ENCODE assay signal across 16 cellular contexts in genomic region chr1:145827966-145828365, GRCh38. TPM values are rescaled to one million over a fixed set of nuclear protein-coding genes. Genes with fewer than 3 reads are reported as not detected.
DNase-seq lines count a peak whose midpoint lies in the region; ATAC-seq and TF ChIP-seq lines count a peak whose summit lies in the region.
"Had no signal": no experiment of that assay in that cellular context is flagged by ENCODE, and none has a peak within 500 bp of the region (broad histone marks: within the 10 kb centered on the region; RNA-seq: fewer than 3 reads in every experiment).

No MANE protein-coding gene starts in this region.

- H3K27ac Mint-ChIP-seq in natural killer cell treated with Interleukin-12 subunit alpha and Interleukin-12 subunit beta and Interleukin-15 and Interleukin-18, amount 100 ng/mL, for 72 hours, result peak overlapping the region; percentile 33 to 97
- no peak overlapping the region for H3K27ac Mint-ChIP-seq in natural killer cell
- H3K27ac Mint-ChIP-seq in activated T-helper 17 cell treated with anti-CD3 and anti-CD28 coated beads, Interleukin-2, amount 50 U/mL, for 72 hours, result peak overlapping the region; percentile 91
- H3K27ac Mint-ChIP-seq: activated CD4-positive, alpha-beta T cell treated with anti-CD3 and anti-CD28 coated beads, Interleukin-2, amount 10 ng/mL, durations not matched to agents 7 days and 5 days; nephron had no signal

- no peak overlapping the region for H3K4me3 ChIP-seq in brain microvascular endothelial cell (ENCODE audit: low read depth, low read length)
- H3K4me3 ChIP-seq: left ventricle myocardium inferior, Peyer's patch had no signal

- H3K9me3 Mint-ChIP-seq in natural killer cell treated with Interleukin-12 subunit alpha and Interleukin-12 subunit beta and Interleukin-15 and Interleukin-18, amount 100 ng/mL, for 72 hours, result no peaks in the 10 kb centered on the region
- no peaks in the 10 kb centered on the region for H3K9me3 Mint-ChIP-seq in natural killer cell
- no peaks in the 10 kb centered on the region for H3K9me3 Mint-ChIP-seq in activated T-helper 17 cell treated with anti-CD3 and anti-CD28 coated beads, Interleukin-2, amount 50 U/mL, for 72 hours
- H3K9me3 Mint-ChIP-seq: activated CD4-positive, alpha-beta T cell treated with anti-CD3 and anti-CD28 coated beads, Interleukin-2, amount 10 ng/mL, durations not matched to agents 7 days and 5 days; nephron had no signal

- peaks cover 49% of the 10 kb centered on the region for H3K36me3 Mint-ChIP-seq in natural killer cell treated with Interleukin-12 subunit alpha and Interleukin-12 subunit beta and Interleukin-15 and Interleukin-18, amount 100 ng/mL, for 72 hours
- peaks cover 36% of the 10 kb centered on the region for H3K36me3 Mint-ChIP-seq in natural killer cell
- H3K36me3 Mint-ChIP-seq in activated T-helper 17 cell treated with anti-CD3 and anti-CD28 coated beads, Interleukin-2, amount 50 U/mL, for 72 hours (ENCODE audit: low read depth), result peaks cover 74% of the 10 kb centered on the region

- intact Hi-C loops in natural killer cell (cut with micrococcal nuclease), result no loop called here

- H3K36me3 ChIP-seq in brain microvascular endothelial cell (replicated peaks), result peaks cover 55% of the 10 kb centered on the region

- no peak for TF ChIP-seq CTCF in natural killer cell (IDR thresholded peaks at IDR 0.05)
- no peak for TF ChIP-seq CTCF in brain microvascular endothelial cell (IDR thresholded peaks at IDR 0.05; ENCODE audit: low read depth, low read length, missing control alignments)

- H3K27ac ChIP-seq in brain microvascular endothelial cell, result no peak overlapping the region
- H3K27ac ChIP-seq: left ventricle myocardium inferior, Peyer's patch had no signal

- in situ Hi-C loops in brain microvascular endothelial cell (cut with HindIII; ENCODE audit: low pct_ligation_motif_present, low sequenced_read_pairs), result no loop called here

- H3K27me3 Mint-ChIP-seq in natural killer cell treated with Interleukin-12 subunit alpha and Interleukin-12 subunit beta and Interleukin-15 and Interleukin-18, amount 100 ng/mL, for 72 hours, result no peaks in the 10 kb centered on the region
- H3K27me3 Mint-ChIP-seq in natural killer cell (ENCODE audit: low read depth in 2 of 2), result no peaks in the 10 kb centered on the region
- no peaks in the 10 kb centered on the region for H3K27me3 Mint-ChIP-seq in activated T-helper 17 cell treated with anti-CD3 and anti-CD28 coated beads, Interleukin-2, amount 50 U/mL, for 72 hours
- H3K27me3 Mint-ChIP-seq: activated CD4-positive, alpha-beta T cell treated with anti-CD3 and anti-CD28 coated beads, Interleukin-2, amount 10 ng/mL, durations not matched to agents 7 days and 5 days had no signal

- no peak overlapping the region for H3K4me3 Mint-ChIP-seq in natural killer cell treated with Interleukin-12 subunit alpha and Interleukin-12 subunit beta and Interleukin-15 and Interleukin-18, amount 100 ng/mL, for 72 hours
- no peak overlapping the region for H3K4me3 Mint-ChIP-seq in natural killer cell
- peak overlapping the region; percentile 61 for H3K4me3 Mint-ChIP-seq in activated T-helper 17 cell treated with anti-CD3 and anti-CD28 coated beads, Interleukin-2, amount 50 U/mL, for 72 hours
- H3K4me3 Mint-ChIP-seq: activated CD4-positive, alpha-beta T cell treated with anti-CD3 and anti-CD28 coated beads, Interleukin-2, amount 10 ng/mL, durations not matched to agents 7 days and 5 days; nephron had no signal

- peaks cover 33 to 38% of the 10 kb centered on the region in 2 donors for H3K4me1 Mint-ChIP-seq in natural killer cell treated with Interleukin-12 subunit alpha and Interleukin-12 subunit beta and Interleukin-15 and Interleukin-18, amount 100 ng/mL, for 72 hours (ENCODE audit: low read depth in 2 of 2)
- H3K4me1 Mint-ChIP-seq in natural killer cell, result peaks cover 22 to 33% of the 10 kb centered on the region in 2 donors
- peaks cover 27% of the 10 kb centered on the region for H3K4me1 Mint-ChIP-seq in activated T-helper 17 cell treated with anti-CD3 and anti-CD28 coated beads, Interleukin-2, amount 50 U/mL, for 72 hours

- ATAC-seq in natural killer cell treated with Interleukin-12 subunit alpha and Interleukin-12 subunit beta and Interleukin-15 and Interleukin-18, amount 100 ng/mL, for 72 hours, result no peak
- ATAC-seq in natural killer cell, result no peak
- ATAC-seq in activated T-helper 17 cell treated with anti-CD3 and anti-CD28 coated beads, Interleukin-2, amount 50 U/mL, for 72 hours (replicated peaks), result peak; percentile 10
- no peak for ATAC-seq in GM18511 (IDR thresholded peaks at IDR 0.05; ENCODE audit: unreplicated experiment)
- ATAC-seq: right cardiac atrium had no signal

- DNase-seq in natural killer cell treated with Interleukin-12 subunit alpha and Interleukin-12 subunit beta and Interleukin-15 and Interleukin-18, amount 100 ng/mL, for 72 hours (ENCODE audit: low spot score), result no peak
- DNase-seq in natural killer cell (no peak), brain microvascular endothelial cell (no peak)
- no peak for DNase-seq in activated CD4-positive, CD25-positive, alpha-beta regulatory T cell treated with anti-CD3 and anti-CD28 coated beads, Interleukin-2, amount 50 U/mL, for 72 hours
- DNase-seq: activated CD4-positive, alpha-beta T cell treated with anti-CD3 and anti-CD28 coated beads, Interleukin-2, amount 10 ng/mL, durations not matched to agents 7 days and 5 days; AML-193; DMS79 treated with DMSO at 0.1 percent for 48 hours; hypothalamus; left ventricle myocardium inferior; NCI-H1694; NCI-H510A treated with DMSO at 0.1 percent for 48 hours; Peyer's patch; right cardiac atrium had no signal

- no peaks in the 10 kb centered on the region for H3K27me3 ChIP-seq in brain microvascular endothelial cell (replicated peaks)
- H3K27me3 ChIP-seq: Peyer's patch had no signal

RNA-seq across cellular contexts. Expression of gene POLR3C, which starts 4.0 kb away (rescaled TPM):
- 10 to 100 TPM; 51.4 to 87.4 TPM for total RNA-seq in natural killer cell treated with Interleukin-12 subunit alpha and Interleukin-12 subunit beta and Interleukin-15 and Interleukin-18, amount 100 ng/mL, for 72 hours
- 10 to 100 TPM; 26.4 to 37.2 (median 27.5) TPM for total RNA-seq in natural killer cell
- 10 to 100 TPM; 20.4 to 22.2 TPM for total RNA-seq in activated T-helper 17 cell treated with anti-CD3 and anti-CD28 coated beads, Interleukin-2, amount 50 U/mL, for 72 hours

RNA-seq across cellular contexts. Expression of gene RNF115, which starts 4.1 kb away (rescaled TPM):
- total RNA-seq in natural killer cell treated with Interleukin-12 subunit alpha and Interleukin-12 subunit beta and Interleukin-15 and Interleukin-18, amount 100 ng/mL, for 72 hours, result 10 to 100 TPM; 22.9 to 36.0 TPM
- total RNA-seq in natural killer cell, result 10 to 100 TPM; 26.7 to 31.8 (median 30.8) TPM
- 1 to 10 TPM; 7.9 to 9.3 TPM for total RNA-seq in activated T-helper 17 cell treated with anti-CD3 and anti-CD28 coated beads, Interleukin-2, amount 50 U/mL, for 72 hours

RNA-seq across cellular contexts. Expression of gene NUDT17, which starts 17.5 kb away (rescaled TPM):
- 1 to 10 TPM; 4.8 to 5.6 TPM for total RNA-seq in natural killer cell treated with Interleukin-12 subunit alpha and Interleukin-12 subunit beta and Interleukin-15 and Interleukin-18, amount 100 ng/mL, for 72 hours
- total RNA-seq in natural killer cell, result 1 to 10 TPM; 3.3 to 4.9 (median 3.4) TPM
- 1 to 10 TPM; 2.3 to 2.7 TPM for total RNA-seq in activated T-helper 17 cell treated with anti-CD3 and anti-CD28 coated beads, Interleukin-2, amount 50 U/mL, for 72 hours

RNA-seq across cellular contexts. Expression of gene PIAS3, which starts 30.9 kb away (rescaled TPM):
- total RNA-seq in natural killer cell treated with Interleukin-12 subunit alpha and Interleukin-12 subunit beta and Interleukin-15 and Interleukin-18, amount 100 ng/mL, for 72 hours, result 10 to 100 TPM; 24.3 to 31.1 TPM
- total RNA-seq in natural killer cell, result 10 to 100 TPM; 40.1 to 53.3 (median 51.0) TPM
- 10 to 100 TPM; 16.3 to 24.6 TPM for total RNA-seq in activated T-helper 17 cell treated with anti-CD3 and anti-CD28 coated beads, Interleukin-2, amount 50 U/mL, for 72 hours

RNA-seq across cellular contexts. Expression of gene ANKRD35, which starts 57.7 kb away (rescaled TPM):
- under 1 TPM; 0.12 to 0.14 TPM for total RNA-seq in natural killer cell treated with Interleukin-12 subunit alpha and Interleukin-12 subunit beta and Interleukin-15 and Interleukin-18, amount 100 ng/mL, for 72 hours
- under 1 TPM; 0.14 to 0.23 (median 0.23) TPM for total RNA-seq in natural killer cell
- total RNA-seq in activated T-helper 17 cell treated with anti-CD3 and anti-CD28 coated beads, Interleukin-2, amount 50 U/mL, for 72 hours, result under 1 TPM; 0.29 to 0.56 TPM

Comparison
In these comparisons a context has a peak if more than half of its experiments do, and no peak if none do; other contexts are left out.
1. H3K27ac Mint-ChIP-seq: peak in natural killer cell treated with Interleukin-12 subunit alpha and Interleukin-12 subunit beta and Interleukin-15 and Interleukin-18, amount 100 ng/mL, for 72 hours (2 of 2) and activated T-helper 17 cell treated with anti-CD3 and anti-CD28 coated beads, Interleukin-2, amount 50 U/mL, for 72 hours (single experiment); none in natural killer cell (0 of 2).